ENCODE assay signal across 1 cellular context in the genomic region with DNA sequence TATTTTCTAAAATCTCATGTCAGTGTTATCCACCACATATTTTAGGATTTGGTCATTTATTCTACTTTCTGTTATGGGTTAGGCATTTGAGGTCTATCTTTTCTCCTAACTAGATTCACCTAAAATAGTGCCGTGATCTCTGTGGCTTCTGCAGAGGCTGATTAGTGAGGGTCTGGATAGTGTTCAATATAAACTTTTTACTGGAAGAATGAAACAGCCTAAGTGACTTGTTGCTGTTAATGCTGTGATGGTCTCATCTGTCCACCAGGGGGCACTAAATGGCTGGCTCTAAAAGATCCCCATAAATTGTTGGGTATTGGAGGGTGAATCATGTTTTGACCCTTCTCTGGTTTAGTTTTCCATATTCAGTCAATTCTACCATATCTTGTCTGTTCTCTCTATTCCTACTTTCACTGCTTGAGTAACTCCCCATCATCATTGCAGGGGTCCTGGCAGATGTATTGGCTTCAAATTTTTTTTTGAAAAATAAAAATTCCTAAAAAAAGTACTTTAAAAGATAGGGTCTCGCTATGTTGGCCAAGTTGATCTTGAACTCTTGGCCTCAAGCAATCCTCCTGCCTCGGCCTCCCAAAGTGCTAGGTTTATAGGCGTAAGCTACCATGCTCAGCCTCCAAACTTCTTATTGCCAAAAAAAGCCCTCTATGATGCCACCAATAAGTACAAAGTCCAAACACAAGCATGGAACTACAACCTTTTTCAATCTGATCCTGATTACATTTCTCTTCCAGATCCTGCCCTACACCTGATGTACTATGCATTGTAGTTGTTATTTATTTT.
TF ChIP-seq lines count a peak whose summit lies in the region.

No MANE protein-coding gene starts in this region.

TF ChIP-seq in HepG2, 621 proteins besides CTCF, POLR2A, EP300 and RAD21 (continued from another document and continues in another):
- TF ChIP-seq, protein P1, sequence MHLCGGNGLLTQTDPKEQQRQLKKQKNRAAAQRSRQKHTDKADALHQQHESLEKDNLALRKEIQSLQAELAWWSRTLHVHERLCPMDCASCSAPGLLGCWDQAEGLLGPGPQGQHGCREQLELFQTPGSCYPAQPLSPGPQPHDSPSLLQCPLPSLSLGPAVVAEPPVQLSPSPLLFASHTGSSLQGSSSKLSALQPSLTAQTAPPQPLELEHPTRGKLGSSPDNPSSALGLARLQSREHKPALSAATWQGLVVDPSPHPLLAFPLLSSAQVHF (CRISPR knock-in tag; IDR thresholded peaks at IDR 0.05), result no peak
- TF ChIP-seq ZNF850 (CRISPR knock-in tag; conservative IDR thresholded peaks at IDR 0.05) (no peak), NFE2L1 (CRISPR knock-in tag; IDR thresholded peaks at IDR 0.05; ENCODE audit: borderline replicate concordance) (no peak), HNF4A (CRISPR knock-in tag; IDR thresholded peaks at IDR 0.05) (0 out of 2 replicates have a peak, but pooled peaks have one; percentile 19), ZNF484 (CRISPR knock-in tag; IDR thresholded peaks at IDR 0.05; ENCODE audit: borderline replicate concordance, low read depth) (no peak), KDM5A (IDR thresholded peaks at IDR 0.05; ENCODE audit: borderline replicate concordance, low read length) (no peak), KDM6A (CRISPR knock-in tag; IDR thresholded peaks at IDR 0.05; ENCODE audit: low read depth) (peak; percentile 52; the same call in 1 of the 2 replicates), ZNF589 (CRISPR knock-in tag; conservative IDR thresholded peaks at IDR 0.05) (no peak), ISX (CRISPR knock-in tag; conservative IDR thresholded peaks at IDR 0.05) (no peak), ZNF556 (CRISPR knock-in tag; IDR thresholded peaks at IDR 0.05; ENCODE audit: borderline replicate concordance) (no peak), CBX1 (IDR thresholded peaks at IDR 0.05; ENCODE audit: low read depth) (no peak), ZNF34 (CRISPR knock-in tag; IDR thresholded peaks at IDR 0.05; ENCODE audit: borderline replicate concordance) (no peak), SRY (CRISPR knock-in tag; IDR thresholded peaks at IDR 0.05) (no peak), TMF1 (CRISPR knock-in tag; IDR thresholded peaks at IDR 0.05; ENCODE audit: low read depth) (no peak), ZNF20 (CRISPR knock-in tag; IDR thresholded peaks at IDR 0.05) (no peak), FOXK1 (CRISPR knock-in tag; IDR thresholded peaks at IDR 0.05; ENCODE audit: borderline replicate concordance, low read depth) (peak; percentile 49; the same call in 1 of the 2 replicates), ZNF747 (CRISPR knock-in tag; IDR thresholded peaks at IDR 0.05; ENCODE audit: borderline replicate concordance) (no peak), ZKSCAN1 (IDR thresholded peaks at IDR 0.05; ENCODE audit: low read length) (no peak), PCBP2 (optimal IDR thresholded peaks at IDR 0.05; ENCODE audit: low read depth, low read length, poor library complexity, severe bottlenecking) (no peak), CEBPG (CRISPR knock-in tag; IDR thresholded peaks at IDR 0.05) (peak; percentile 34; the same call in 1 of the 2 replicates), JUND (CRISPR knock-in tag; IDR thresholded peaks at IDR 0.05) (no peak), TRIM24 (CRISPR knock-in tag; IDR thresholded peaks at IDR 0.05) (no peak), SNRNP70 (IDR thresholded peaks at IDR 0.05; ENCODE audit: low read depth, low read length) (no peak), ZSCAN29 (CRISPR knock-in tag; conservative IDR thresholded peaks at IDR 0.05) (no peak), ZNF782 (CRISPR knock-in tag; IDR thresholded peaks at IDR 0.05; ENCODE audit: borderline replicate concordance) (no peak), ZNF746 (CRISPR knock-in tag; IDR thresholded peaks at IDR 0.05) (no peak), RBM39 (IDR thresholded peaks at IDR 0.05; ENCODE audit: low read depth, low read length, poor library complexity, severe bottlenecking) (no peak), ZMYM4 (CRISPR knock-in tag; IDR thresholded peaks at IDR 0.05) (no peak), NFE2 (CRISPR knock-in tag; IDR thresholded peaks at IDR 0.05) (no peak), AKAP8 (CRISPR knock-in tag; IDR thresholded peaks at IDR 0.05) (no peak), JDP2 (CRISPR knock-in tag; IDR thresholded peaks at IDR 0.05; ENCODE audit: borderline replicate concordance) (no peak), ZNF337 (CRISPR knock-in tag; IDR thresholded peaks at IDR 0.05; ENCODE audit: borderline replicate concordance, low read depth) (peak; percentile 69; the same call in 1 of the 2 replicates), ZNF775 (CRISPR knock-in tag; IDR thresholded peaks at IDR 0.05; ENCODE audit: borderline replicate concordance) (no peak), HES4 (CRISPR knock-in tag; IDR thresholded peaks at IDR 0.05; ENCODE audit: borderline replicate concordance) (no peak), ZNF317 (CRISPR knock-in tag; IDR thresholded peaks at IDR 0.05) (no peak), MAFF (IDR thresholded peaks at IDR 0.05; ENCODE audit: low read depth, low read length) (no peak), ZNF788 (CRISPR knock-in tag; IDR thresholded peaks at IDR 0.05; ENCODE audit: borderline replicate concordance) (no peak), ZNF546 (CRISPR knock-in tag; conservative IDR thresholded peaks at IDR 0.05) (no peak), SOX6 (IDR thresholded peaks at IDR 0.05) (no peak), SOX6 (CRISPR knock-in tag; IDR thresholded peaks at IDR 0.05) (no peak), TBX3 (IDR thresholded peaks at IDR 0.05; ENCODE audit: borderline replicate concordance) (no peak), NR2F1 (CRISPR knock-in tag; IDR thresholded peaks at IDR 0.05) (0 out of 4 replicates have a peak, but pooled peaks of 1 of the 2 experiments have one; percentile 47)
- TF ChIP-seq, protein P2, sequence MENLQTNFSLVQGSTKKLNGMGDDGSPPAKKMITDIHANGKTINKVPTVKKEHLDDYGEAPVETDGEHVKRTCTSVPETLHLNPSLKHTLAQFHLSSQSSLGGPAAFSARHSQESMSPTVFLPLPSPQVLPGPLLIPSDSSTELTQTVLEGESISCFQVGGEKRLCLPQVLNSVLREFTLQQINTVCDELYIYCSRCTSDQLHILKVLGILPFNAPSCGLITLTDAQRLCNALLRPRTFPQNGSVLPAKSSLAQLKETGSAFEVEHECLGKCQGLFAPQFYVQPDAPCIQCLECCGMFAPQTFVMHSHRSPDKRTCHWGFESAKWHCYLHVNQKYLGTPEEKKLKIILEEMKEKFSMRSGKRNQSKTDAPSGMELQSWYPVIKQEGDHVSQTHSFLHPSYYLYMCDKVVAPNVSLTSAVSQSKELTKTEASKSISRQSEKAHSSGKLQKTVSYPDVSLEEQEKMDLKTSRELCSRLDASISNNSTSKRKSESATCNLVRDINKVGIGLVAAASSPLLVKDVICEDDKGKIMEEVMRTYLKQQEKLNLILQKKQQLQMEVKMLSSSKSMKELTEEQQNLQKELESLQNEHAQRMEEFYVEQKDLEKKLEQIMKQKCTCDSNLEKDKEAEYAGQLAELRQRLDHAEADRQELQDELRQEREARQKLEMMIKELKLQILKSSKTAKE (CRISPR knock-in tag; IDR thresholded peaks at IDR 0.05; ENCODE audit: borderline replicate concordance), result no peak
- TF ChIP-seq, protein P3, sequence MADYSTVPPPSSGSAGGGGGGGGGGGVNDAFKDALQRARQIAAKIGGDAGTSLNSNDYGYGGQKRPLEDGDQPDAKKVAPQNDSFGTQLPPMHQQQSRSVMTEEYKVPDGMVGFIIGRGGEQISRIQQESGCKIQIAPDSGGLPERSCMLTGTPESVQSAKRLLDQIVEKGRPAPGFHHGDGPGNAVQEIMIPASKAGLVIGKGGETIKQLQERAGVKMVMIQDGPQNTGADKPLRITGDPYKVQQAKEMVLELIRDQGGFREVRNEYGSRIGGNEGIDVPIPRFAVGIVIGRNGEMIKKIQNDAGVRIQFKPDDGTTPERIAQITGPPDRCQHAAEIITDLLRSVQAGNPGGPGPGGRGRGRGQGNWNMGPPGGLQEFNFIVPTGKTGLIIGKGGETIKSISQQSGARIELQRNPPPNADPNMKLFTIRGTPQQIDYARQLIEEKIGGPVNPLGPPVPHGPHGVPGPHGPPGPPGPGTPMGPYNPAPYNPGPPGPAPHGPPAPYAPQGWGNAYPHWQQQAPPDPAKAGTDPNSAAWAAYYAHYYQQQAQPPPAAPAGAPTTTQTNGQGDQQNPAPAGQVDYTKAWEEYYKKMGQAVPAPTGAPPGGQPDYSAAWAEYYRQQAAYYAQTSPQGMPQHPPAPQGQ (CRISPR knock-in tag; IDR thresholded peaks at IDR 0.05; ENCODE audit: borderline replicate concordance), result 0 out of 2 replicates have a peak, but pooled peaks have one; percentile 82
- TF ChIP-seq, protein P4, sequence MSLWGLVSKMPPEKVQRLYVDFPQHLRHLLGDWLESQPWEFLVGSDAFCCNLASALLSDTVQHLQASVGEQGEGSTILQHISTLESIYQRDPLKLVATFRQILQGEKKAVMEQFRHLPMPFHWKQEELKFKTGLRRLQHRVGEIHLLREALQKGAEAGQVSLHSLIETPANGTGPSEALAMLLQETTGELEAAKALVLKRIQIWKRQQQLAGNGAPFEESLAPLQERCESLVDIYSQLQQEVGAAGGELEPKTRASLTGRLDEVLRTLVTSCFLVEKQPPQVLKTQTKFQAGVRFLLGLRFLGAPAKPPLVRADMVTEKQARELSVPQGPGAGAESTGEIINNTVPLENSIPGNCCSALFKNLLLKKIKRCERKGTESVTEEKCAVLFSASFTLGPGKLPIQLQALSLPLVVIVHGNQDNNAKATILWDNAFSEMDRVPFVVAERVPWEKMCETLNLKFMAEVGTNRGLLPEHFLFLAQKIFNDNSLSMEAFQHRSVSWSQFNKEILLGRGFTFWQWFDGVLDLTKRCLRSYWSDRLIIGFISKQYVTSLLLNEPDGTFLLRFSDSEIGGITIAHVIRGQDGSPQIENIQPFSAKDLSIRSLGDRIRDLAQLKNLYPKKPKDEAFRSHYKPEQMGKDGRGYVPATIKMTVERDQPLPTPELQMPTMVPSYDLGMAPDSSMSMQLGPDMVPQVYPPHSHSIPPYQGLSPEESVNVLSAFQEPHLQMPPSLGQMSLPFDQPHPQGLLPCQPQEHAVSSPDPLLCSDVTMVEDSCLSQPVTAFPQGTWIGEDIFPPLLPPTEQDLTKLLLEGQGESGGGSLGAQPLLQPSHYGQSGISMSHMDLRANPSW (CRISPR knock-in tag; IDR thresholded peaks at IDR 0.05; ENCODE audit: borderline replicate concordance), result no peak
- TF ChIP-seq, protein P5, sequence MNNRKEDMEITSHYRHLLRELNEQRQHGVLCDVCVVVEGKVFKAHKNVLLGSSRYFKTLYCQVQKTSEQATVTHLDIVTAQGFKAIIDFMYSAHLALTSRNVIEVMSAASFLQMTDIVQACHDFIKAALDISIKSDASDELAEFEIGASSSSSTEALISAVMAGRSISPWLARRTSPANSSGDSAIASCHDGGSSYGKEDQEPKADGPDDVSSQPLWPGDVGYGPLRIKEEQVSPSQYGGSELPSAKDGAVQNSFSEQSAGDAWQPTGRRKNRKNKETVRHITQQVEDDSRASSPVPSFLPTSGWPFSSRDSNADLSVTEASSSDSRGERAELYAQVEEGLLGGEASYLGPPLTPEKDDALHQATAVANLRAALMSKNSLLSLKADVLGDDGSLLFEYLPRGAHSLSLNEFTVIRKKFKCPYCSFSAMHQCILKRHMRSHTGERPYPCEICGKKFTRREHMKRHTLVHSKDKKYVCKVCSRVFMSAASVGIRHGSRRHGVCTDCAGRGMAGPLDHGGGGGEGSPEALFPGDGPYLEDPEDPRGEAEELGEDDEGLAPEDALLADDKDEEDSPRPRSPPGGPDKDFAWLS (CRISPR knock-in tag; IDR thresholded peaks at IDR 0.05; ENCODE audit: borderline replicate concordance), result no peak
- TF ChIP-seq, protein P6, sequence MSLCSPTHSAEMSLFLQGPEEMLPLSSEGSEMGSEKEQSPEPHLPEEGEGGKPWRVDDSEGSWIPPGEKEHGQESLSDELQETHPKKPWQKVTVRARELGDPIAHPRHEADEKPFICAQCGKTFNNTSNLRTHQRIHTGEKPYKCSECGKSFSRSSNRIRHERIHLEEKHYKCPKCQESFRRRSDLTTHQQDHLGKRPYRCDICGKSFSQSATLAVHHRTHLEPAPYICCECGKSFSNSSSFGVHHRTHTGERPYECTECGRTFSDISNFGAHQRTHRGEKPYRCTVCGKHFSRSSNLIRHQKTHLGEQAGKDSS (CRISPR knock-in tag; IDR thresholded peaks at IDR 0.05; ENCODE audit: borderline replicate concordance, low read depth), result no peak
- TF ChIP-seq, protein P7, sequence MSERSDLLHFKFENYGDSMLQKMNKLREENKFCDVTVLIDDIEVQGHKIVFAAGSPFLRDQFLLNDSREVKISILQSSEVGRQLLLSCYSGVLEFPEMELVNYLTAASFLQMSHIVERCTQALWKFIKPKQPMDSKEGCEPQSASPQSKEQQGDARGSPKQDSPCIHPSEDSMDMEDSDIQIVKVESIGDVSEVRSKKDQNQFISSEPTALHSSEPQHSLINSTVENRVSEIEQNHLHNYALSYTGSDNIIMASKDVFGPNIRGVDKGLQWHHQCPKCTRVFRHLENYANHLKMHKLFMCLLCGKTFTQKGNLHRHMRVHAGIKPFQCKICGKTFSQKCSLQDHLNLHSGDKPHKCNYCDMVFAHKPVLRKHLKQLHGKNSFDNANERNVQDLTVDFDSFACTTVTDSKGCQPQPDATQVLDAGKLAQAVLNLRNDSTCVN (CRISPR knock-in tag; IDR thresholded peaks at IDR 0.05; ENCODE audit: borderline replicate concordance), result no peak
- TF ChIP-seq, protein P8, sequence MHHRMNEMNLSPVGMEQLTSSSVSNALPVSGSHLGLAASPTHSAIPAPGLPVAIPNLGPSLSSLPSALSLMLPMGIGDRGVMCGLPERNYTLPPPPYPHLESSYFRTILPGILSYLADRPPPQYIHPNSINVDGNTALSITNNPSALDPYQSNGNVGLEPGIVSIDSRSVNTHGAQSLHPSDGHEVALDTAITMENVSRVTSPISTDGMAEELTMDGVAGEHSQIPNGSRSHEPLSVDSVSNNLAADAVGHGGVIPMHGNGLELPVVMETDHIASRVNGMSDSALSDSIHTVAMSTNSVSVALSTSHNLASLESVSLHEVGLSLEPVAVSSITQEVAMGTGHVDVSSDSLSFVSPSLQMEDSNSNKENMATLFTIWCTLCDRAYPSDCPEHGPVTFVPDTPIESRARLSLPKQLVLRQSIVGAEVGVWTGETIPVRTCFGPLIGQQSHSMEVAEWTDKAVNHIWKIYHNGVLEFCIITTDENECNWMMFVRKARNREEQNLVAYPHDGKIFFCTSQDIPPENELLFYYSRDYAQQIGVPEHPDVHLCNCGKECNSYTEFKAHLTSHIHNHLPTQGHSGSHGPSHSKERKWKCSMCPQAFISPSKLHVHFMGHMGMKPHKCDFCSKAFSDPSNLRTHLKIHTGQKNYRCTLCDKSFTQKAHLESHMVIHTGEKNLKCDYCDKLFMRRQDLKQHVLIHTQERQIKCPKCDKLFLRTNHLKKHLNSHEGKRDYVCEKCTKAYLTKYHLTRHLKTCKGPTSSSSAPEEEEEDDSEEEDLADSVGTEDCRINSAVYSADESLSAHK (CRISPR knock-in tag; IDR thresholded peaks at IDR 0.05; ENCODE audit: borderline replicate concordance), result 0 out of 2 replicates have a peak, but pooled peaks have one; percentile 33
- TF ChIP-seq, protein P9, sequence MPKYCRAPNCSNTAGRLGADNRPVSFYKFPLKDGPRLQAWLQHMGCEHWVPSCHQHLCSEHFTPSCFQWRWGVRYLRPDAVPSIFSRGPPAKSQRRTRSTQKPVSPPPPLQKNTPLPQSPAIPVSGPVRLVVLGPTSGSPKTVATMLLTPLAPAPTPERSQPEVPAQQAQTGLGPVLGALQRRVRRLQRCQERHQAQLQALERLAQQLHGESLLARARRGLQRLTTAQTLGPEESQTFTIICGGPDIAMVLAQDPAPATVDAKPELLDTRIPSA (CRISPR knock-in tag; IDR thresholded peaks at IDR 0.05; ENCODE audit: borderline replicate concordance), result no peak
